In genomic region chr9:84266087-84266561, GRCh38 we compare ENCODE assay signal across 11 cellular contexts.
DNase-seq lines count a peak whose midpoint lies in the region; ATAC-seq and TF ChIP-seq lines count a peak whose summit lies in the region.
"Had no signal": no experiment of that assay in that cellular context is flagged by ENCODE, and none has a peak within 500 bp of the region (broad histone marks: within the 10 kb centered on the region; RNA-seq: fewer than 3 reads in every experiment).

No MANE protein-coding gene starts in this region.

- H3K27ac Mint-ChIP-seq in activated T-helper 1 cell treated with anti-CD3 and anti-CD28 coated beads, Interleukin-12 subunit alpha, Interleukin-12 subunit beta, Interleukin-2, Interleukin-4 antibody, amounts not matched to agents 30 ng/mL and 10 ng/mL and 1 ng/mL, durations not matched to agents 14 hours and 24 hours and 36 hours = peak overlapping the region; percentile 83
- H3K27ac Mint-ChIP-seq: dendritic cell treated with granulocyte-macrophage colony-stimulating factor and Interleukin-4, amounts not matched to agents 40 ng/mL and 50 ng/mL, for 4 days had no signal

- intact Hi-C loops in activated T-helper 1 cell treated with anti-CD3 and anti-CD28 coated beads, Interleukin-12 subunit alpha, Interleukin-12 subunit beta, Interleukin-2, Interleukin-4 antibody, amounts not matched to agents 30 ng/mL and 10 ng/mL and 1 ng/mL, durations not matched to agents 14 hours and 24 hours and 36 hours (cut with micrococcal nuclease) = no loop called here
- intact Hi-C loops in mucosa of descending colon (cut with DNase I, micrococcal nuclease) = no loop called here

- H3K4me1 ChIP-seq in mucosa of descending colon (ENCODE audit: low read depth) = no peaks in the 10 kb centered on the region

- no peak overlapping the region for H3K4me3 ChIP-seq in mucosa of descending colon

- H3K9me3 Mint-ChIP-seq in activated T-helper 1 cell treated with anti-CD3 and anti-CD28 coated beads, Interleukin-12 subunit alpha, Interleukin-12 subunit beta, Interleukin-2, Interleukin-4 antibody, amounts not matched to agents 30 ng/mL and 10 ng/mL and 1 ng/mL, durations not matched to agents 14 hours and 24 hours and 36 hours = no peaks in the 10 kb centered on the region
- H3K9me3 Mint-ChIP-seq: dendritic cell treated with granulocyte-macrophage colony-stimulating factor and Interleukin-4, amounts not matched to agents 40 ng/mL and 50 ng/mL, for 4 days had no signal

- H3K27me3 Mint-ChIP-seq in activated T-helper 1 cell treated with anti-CD3 and anti-CD28 coated beads, Interleukin-12 subunit alpha, Interleukin-12 subunit beta, Interleukin-2, Interleukin-4 antibody, amounts not matched to agents 30 ng/mL and 10 ng/mL and 1 ng/mL, durations not matched to agents 14 hours and 24 hours and 36 hours (ENCODE audit: insufficient read depth) = no peaks in the 10 kb centered on the region

- H3K4me1 Mint-ChIP-seq in activated T-helper 1 cell treated with anti-CD3 and anti-CD28 coated beads, Interleukin-12 subunit alpha, Interleukin-12 subunit beta, Interleukin-2, Interleukin-4 antibody, amounts not matched to agents 30 ng/mL and 10 ng/mL and 1 ng/mL, durations not matched to agents 14 hours and 24 hours and 36 hours (ENCODE audit: low read depth) = peaks cover 41% of the 10 kb centered on the region

- no peak for TF ChIP-seq CTCF in mucosa of descending colon (IDR thresholded peaks at IDR 0.05)

- H3K36me3 ChIP-seq in mucosa of descending colon (ENCODE audit: low read depth) = no peaks in the 10 kb centered on the region

- peak; percentile 94 for ATAC-seq in mucosa of descending colon
- ATAC-seq in GM18498 (IDR thresholded peaks at IDR 0.05; ENCODE audit: unreplicated experiment) = no peak

- peak; percentile 50 for DNase-seq in NCI-H2227 (lab: John Stamatoyannopoulos, UW; ENCODE audit: unreplicated experiment)
- no peak for DNase-seq in NCI-H2227 treated with DMSO at 0.1 percent for 48 hours (lab: John Stamatoyannopoulos, UW)
- peak; percentile 7 for DNase-seq in HPDE6-E6E7 (ENCODE audit: extremely low spot score)
- DNase-seq in activated T-helper 1 cell treated with anti-CD3 and anti-CD28 coated beads, Interleukin-12 subunit alpha, Interleukin-12 subunit beta, Interleukin-2, Interleukin-4 antibody, amounts not matched to agents 30 ng/mL and 10 ng/mL and 1 ng/mL, durations not matched to agents 14 hours and 24 hours and 36 hours (ENCODE audit: low spot score) = peak; percentile 31
- DNase-seq in mucosa of descending colon = peak in 1 of 3 donors; percentile 19
- no peak for DNase-seq in G401 (ENCODE audit: low spot score)
- DNase-seq in central memory CD4-positive, alpha-beta T cell = no peak
- DNase-seq: kidney, OCI-M1 had no signal

- no peaks in the 10 kb centered on the region for H3K9me3 ChIP-seq in mucosa of descending colon

- H3K4me3 Mint-ChIP-seq in activated T-helper 1 cell treated with anti-CD3 and anti-CD28 coated beads, Interleukin-12 subunit alpha, Interleukin-12 subunit beta, Interleukin-2, Interleukin-4 antibody, amounts not matched to agents 30 ng/mL and 10 ng/mL and 1 ng/mL, durations not matched to agents 14 hours and 24 hours and 36 hours = peak overlapping the region; percentile 71
- H3K4me3 Mint-ChIP-seq: dendritic cell treated with granulocyte-macrophage colony-stimulating factor and Interleukin-4, amounts not matched to agents 40 ng/mL and 50 ng/mL, for 4 days had no signal

- H3K36me3 Mint-ChIP-seq in activated T-helper 1 cell treated with anti-CD3 and anti-CD28 coated beads, Interleukin-12 subunit alpha, Interleukin-12 subunit beta, Interleukin-2, Interleukin-4 antibody, amounts not matched to agents 30 ng/mL and 10 ng/mL and 1 ng/mL, durations not matched to agents 14 hours and 24 hours and 36 hours (ENCODE audit: low read depth) = no peaks in the 10 kb centered on the region

- in situ Hi-C loops in G401 (cut with HindIII; ENCODE audit: low sequenced_read_pairs) = no loop called here

Comparison
In these comparisons a context has a peak if more than half of its experiments do, and no peak if none do; other contexts are left out.
1. DNase-seq: peak in NCI-H2227 (single experiment), HPDE6-E6E7 (single experiment) and activated T-helper 1 cell treated with anti-CD3 and anti-CD28 coated beads, Interleukin-12 subunit alpha, Interleukin-12 subunit beta, Interleukin-2, Interleukin-4 antibody, amounts not matched to agents 30 ng/mL and 10 ng/mL and 1 ng/mL, durations not matched to agents 14 hours and 24 hours and 36 hours (single experiment); none in NCI-H2227 treated with DMSO at 0.1 percent for 48 hours (single experiment), G401 (single experiment) and central memory CD4-positive, alpha-beta T cell (single experiment).